In the genomic region with DNA sequence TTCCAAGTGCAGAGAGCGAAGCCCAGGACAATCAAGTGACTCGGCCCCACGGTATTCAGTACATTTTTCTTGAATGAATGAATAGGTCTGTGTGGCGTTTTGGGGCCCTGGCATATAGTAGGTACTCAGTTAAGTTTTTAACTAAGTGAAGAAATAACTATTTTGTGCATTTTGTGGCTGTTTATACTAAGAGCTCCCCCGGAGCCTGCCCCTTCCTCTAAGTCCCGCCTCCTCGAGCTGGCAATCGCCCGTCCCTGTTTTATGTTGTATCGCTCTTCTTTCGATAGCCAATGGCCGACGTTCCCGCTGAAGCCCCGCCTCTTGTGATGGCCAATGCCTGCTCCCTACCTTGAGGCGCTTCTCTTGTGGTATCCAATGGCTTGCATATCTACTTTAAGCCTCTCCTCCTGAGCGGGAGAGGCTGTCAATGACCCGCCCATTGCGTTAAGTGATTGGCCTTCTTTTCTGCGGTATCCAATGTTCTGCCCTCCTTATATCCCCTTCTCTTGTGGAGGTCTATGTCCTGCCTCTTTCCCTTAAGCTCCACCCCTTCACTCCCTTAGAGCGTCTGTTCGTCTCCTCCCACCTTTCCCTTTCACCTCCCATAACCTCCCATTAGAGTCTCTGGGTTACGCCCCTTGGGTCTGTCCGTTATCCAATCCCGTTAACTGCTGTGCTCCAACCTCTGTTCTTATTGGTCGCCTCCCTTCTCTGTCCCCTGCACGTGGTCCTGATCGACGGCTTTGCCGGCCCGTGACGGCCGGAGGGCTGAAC, we compare ENCODE assay signal across 1 cellular context.
TF ChIP-seq lines count a peak whose summit lies in the region.

No MANE protein-coding gene starts in this region.

TF ChIP-seq in HepG2, 621 proteins besides CTCF, POLR2A, EP300 and RAD21 (continued from another document and continues in another):
- TF ChIP-seq, protein P1, sequence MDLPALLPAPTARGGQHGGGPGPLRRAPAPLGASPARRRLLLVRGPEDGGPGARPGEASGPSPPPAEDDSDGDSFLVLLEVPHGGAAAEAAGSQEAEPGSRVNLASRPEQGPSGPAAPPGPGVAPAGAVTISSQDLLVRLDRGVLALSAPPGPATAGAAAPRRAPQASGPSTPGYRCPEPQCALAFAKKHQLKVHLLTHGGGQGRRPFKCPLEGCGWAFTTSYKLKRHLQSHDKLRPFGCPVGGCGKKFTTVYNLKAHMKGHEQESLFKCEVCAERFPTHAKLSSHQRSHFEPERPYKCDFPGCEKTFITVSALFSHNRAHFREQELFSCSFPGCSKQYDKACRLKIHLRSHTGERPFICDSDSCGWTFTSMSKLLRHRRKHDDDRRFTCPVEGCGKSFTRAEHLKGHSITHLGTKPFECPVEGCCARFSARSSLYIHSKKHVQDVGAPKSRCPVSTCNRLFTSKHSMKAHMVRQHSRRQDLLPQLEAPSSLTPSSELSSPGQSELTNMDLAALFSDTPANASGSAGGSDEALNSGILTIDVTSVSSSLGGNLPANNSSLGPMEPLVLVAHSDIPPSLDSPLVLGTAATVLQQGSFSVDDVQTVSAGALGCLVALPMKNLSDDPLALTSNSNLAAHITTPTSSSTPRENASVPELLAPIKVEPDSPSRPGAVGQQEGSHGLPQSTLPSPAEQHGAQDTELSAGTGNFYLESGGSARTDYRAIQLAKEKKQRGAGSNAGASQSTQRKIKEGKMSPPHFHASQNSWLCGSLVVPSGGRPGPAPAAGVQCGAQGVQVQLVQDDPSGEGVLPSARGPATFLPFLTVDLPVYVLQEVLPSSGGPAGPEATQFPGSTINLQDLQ (CRISPR knock-in tag; IDR thresholded peaks at IDR 0.05), result no peak
- TF ChIP-seq ASH2L (IDR thresholded peaks at IDR 0.05; ENCODE audit: insufficient read length, low read depth, low read length), result no peak
- TF ChIP-seq ZNF44 (CRISPR knock-in tag; IDR thresholded peaks at IDR 0.05), result no peak
- TF ChIP-seq RFX1 (IDR thresholded peaks at IDR 0.05), result no peak
- 0 out of 2 replicates have a peak, but pooled peaks have one; percentile 6 for TF ChIP-seq ELF3 (CRISPR knock-in tag; IDR thresholded peaks at IDR 0.05)
- TF ChIP-seq CREB1 (IDR thresholded peaks at IDR 0.05), result peak; percentile 89
- TF ChIP-seq CREB1 (CRISPR knock-in tag; IDR thresholded peaks at IDR 0.05), result peak; percentile 85
- no peak for TF ChIP-seq ZNF460 (CRISPR knock-in tag; IDR thresholded peaks at IDR 0.05; ENCODE audit: borderline replicate concordance)
- no peak; the same call in 1 of the 2 replicates for TF ChIP-seq HOXA3 (CRISPR knock-in tag; IDR thresholded peaks at IDR 0.05)
- TF ChIP-seq, protein P2, sequence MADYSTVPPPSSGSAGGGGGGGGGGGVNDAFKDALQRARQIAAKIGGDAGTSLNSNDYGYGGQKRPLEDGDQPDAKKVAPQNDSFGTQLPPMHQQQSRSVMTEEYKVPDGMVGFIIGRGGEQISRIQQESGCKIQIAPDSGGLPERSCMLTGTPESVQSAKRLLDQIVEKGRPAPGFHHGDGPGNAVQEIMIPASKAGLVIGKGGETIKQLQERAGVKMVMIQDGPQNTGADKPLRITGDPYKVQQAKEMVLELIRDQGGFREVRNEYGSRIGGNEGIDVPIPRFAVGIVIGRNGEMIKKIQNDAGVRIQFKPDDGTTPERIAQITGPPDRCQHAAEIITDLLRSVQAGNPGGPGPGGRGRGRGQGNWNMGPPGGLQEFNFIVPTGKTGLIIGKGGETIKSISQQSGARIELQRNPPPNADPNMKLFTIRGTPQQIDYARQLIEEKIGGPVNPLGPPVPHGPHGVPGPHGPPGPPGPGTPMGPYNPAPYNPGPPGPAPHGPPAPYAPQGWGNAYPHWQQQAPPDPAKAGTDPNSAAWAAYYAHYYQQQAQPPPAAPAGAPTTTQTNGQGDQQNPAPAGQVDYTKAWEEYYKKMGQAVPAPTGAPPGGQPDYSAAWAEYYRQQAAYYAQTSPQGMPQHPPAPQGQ (CRISPR knock-in tag; IDR thresholded peaks at IDR 0.05; ENCODE audit: borderline replicate concordance), result no peak
- no peak for TF ChIP-seq DR1 (CRISPR knock-in tag; IDR thresholded peaks at IDR 0.05)
- TF ChIP-seq, protein P3, sequence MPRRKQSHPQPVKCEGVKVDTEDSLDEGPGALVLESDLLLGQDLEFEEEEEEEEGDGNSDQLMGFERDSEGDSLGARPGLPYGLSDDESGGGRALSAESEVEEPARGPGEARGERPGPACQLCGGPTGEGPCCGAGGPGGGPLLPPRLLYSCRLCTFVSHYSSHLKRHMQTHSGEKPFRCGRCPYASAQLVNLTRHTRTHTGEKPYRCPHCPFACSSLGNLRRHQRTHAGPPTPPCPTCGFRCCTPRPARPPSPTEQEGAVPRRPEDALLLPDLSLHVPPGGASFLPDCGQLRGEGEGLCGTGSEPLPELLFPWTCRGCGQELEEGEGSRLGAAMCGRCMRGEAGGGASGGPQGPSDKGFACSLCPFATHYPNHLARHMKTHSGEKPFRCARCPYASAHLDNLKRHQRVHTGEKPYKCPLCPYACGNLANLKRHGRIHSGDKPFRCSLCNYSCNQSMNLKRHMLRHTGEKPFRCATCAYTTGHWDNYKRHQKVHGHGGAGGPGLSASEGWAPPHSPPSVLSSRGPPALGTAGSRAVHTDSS (CRISPR knock-in tag; conservative IDR thresholded peaks at IDR 0.05), result no peak
- TF ChIP-seq ZNF761 (CRISPR knock-in tag; conservative IDR thresholded peaks at IDR 0.05), result no peak
- TF ChIP-seq, protein P4, sequence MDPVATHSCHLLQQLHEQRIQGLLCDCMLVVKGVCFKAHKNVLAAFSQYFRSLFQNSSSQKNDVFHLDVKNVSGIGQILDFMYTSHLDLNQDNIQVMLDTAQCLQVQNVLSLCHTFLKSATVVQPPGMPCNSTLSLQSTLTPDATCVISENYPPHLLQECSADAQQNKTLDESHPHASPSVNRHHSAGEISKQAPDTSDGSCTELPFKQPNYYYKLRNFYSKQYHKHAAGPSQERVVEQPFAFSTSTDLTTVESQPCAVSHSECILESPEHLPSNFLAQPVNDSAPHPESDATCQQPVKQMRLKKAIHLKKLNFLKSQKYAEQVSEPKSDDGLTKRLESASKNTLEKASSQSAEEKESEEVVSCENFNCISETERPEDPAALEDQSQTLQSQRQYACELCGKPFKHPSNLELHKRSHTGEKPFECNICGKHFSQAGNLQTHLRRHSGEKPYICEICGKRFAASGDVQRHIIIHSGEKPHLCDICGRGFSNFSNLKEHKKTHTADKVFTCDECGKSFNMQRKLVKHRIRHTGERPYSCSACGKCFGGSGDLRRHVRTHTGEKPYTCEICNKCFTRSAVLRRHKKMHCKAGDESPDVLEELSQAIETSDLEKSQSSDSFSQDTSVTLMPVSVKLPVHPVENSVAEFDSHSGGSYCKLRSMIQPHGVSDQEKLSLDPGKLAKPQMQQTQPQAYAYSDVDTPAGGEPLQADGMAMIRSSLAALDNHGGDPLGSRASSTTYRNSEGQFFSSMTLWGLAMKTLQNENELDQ (CRISPR knock-in tag; IDR thresholded peaks at IDR 0.05; ENCODE audit: borderline replicate concordance), result no peak
- no peak for TF ChIP-seq NBN (conservative IDR thresholded peaks at IDR 0.05)
- no peak for TF ChIP-seq KAT2B (IDR thresholded peaks at IDR 0.05; ENCODE audit: borderline replicate concordance, low read depth, low read length)
- TF ChIP-seq, protein P5, sequence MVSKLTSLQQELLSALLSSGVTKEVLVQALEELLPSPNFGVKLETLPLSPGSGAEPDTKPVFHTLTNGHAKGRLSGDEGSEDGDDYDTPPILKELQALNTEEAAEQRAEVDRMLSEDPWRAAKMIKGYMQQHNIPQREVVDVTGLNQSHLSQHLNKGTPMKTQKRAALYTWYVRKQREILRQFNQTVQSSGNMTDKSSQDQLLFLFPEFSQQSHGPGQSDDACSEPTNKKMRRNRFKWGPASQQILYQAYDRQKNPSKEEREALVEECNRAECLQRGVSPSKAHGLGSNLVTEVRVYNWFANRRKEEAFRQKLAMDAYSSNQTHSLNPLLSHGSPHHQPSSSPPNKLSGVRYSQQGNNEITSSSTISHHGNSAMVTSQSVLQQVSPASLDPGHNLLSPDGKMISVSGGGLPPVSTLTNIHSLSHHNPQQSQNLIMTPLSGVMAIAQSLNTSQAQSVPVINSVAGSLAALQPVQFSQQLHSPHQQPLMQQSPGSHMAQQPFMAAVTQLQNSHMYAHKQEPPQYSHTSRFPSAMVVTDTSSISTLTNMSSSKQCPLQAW (CRISPR knock-in tag; IDR thresholded peaks at IDR 0.05), result peak; percentile 15; the same call in 1 of the 2 replicates
- TF ChIP-seq SOX13 (IDR thresholded peaks at IDR 0.05), result no peak
- TF ChIP-seq SOX13 (CRISPR knock-in tag; conservative IDR thresholded peaks at IDR 0.05 in 1 of 2, IDR thresholded peaks at IDR 0.05 in 1 of 2), result no peak
- TF ChIP-seq ZNF143 (CRISPR knock-in tag; IDR thresholded peaks at IDR 0.05), result 0 out of 2 replicates have a peak, but pooled peaks have one; percentile 38
- TF ChIP-seq CCDC6 (CRISPR knock-in tag; IDR thresholded peaks at IDR 0.05), result no peak
- no peak for TF ChIP-seq HNF4G (IDR thresholded peaks at IDR 0.05; ENCODE audit: borderline replicate concordance, low read depth, low read length)
- no peak for TF ChIP-seq HNF4G (CRISPR knock-in tag; IDR thresholded peaks at IDR 0.05; ENCODE audit: borderline replicate concordance, low read depth)
- peak; percentile 34; the same call in 1 of the 2 replicates for TF ChIP-seq ARNTL (CRISPR knock-in tag; IDR thresholded peaks at IDR 0.05)
- TF ChIP-seq, protein P6, sequence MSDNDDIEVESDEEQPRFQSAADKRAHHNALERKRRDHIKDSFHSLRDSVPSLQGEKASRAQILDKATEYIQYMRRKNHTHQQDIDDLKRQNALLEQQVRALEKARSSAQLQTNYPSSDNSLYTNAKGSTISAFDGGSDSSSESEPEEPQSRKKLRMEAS (IDR thresholded peaks at IDR 0.05), result peak; percentile 72; the same call in 1 of the 2 replicates
- TF ChIP-seq, protein P7, sequence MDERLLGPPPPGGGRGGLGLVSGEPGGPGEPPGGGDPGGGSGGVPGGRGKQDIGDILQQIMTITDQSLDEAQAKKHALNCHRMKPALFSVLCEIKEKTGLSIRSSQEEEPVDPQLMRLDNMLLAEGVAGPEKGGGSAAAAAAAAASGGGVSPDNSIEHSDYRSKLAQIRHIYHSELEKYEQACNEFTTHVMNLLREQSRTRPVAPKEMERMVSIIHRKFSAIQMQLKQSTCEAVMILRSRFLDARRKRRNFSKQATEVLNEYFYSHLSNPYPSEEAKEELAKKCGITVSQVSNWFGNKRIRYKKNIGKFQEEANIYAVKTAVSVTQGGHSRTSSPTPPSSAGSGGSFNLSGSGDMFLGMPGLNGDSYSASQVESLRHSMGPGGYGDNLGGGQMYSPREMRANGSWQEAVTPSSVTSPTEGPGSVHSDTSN (CRISPR knock-in tag; IDR thresholded peaks at IDR 0.05), result peak; percentile 97
- TF ChIP-seq, protein P8, sequence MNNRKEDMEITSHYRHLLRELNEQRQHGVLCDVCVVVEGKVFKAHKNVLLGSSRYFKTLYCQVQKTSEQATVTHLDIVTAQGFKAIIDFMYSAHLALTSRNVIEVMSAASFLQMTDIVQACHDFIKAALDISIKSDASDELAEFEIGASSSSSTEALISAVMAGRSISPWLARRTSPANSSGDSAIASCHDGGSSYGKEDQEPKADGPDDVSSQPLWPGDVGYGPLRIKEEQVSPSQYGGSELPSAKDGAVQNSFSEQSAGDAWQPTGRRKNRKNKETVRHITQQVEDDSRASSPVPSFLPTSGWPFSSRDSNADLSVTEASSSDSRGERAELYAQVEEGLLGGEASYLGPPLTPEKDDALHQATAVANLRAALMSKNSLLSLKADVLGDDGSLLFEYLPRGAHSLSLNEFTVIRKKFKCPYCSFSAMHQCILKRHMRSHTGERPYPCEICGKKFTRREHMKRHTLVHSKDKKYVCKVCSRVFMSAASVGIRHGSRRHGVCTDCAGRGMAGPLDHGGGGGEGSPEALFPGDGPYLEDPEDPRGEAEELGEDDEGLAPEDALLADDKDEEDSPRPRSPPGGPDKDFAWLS (CRISPR knock-in tag; IDR thresholded peaks at IDR 0.05; ENCODE audit: borderline replicate concordance), result no peak
- TF ChIP-seq ZNF510 (CRISPR knock-in tag; IDR thresholded peaks at IDR 0.05; ENCODE audit: low read depth), result no peak
- TF ChIP-seq POLR2AphosphoS5 (IDR thresholded peaks at IDR 0.05; ENCODE audit: low read depth, low read length), result peak; percentile 54; the same call in 1 of the 2 replicates
- no peak for TF ChIP-seq ZNF343 (CRISPR knock-in tag; IDR thresholded peaks at IDR 0.05)
- TF ChIP-seq ZNF703 (CRISPR knock-in tag; IDR thresholded peaks at IDR 0.05; ENCODE audit: borderline replicate concordance), result no peak
- no peak for TF ChIP-seq NFRKB (IDR thresholded peaks at IDR 0.05)
- TF ChIP-seq, protein P9, sequence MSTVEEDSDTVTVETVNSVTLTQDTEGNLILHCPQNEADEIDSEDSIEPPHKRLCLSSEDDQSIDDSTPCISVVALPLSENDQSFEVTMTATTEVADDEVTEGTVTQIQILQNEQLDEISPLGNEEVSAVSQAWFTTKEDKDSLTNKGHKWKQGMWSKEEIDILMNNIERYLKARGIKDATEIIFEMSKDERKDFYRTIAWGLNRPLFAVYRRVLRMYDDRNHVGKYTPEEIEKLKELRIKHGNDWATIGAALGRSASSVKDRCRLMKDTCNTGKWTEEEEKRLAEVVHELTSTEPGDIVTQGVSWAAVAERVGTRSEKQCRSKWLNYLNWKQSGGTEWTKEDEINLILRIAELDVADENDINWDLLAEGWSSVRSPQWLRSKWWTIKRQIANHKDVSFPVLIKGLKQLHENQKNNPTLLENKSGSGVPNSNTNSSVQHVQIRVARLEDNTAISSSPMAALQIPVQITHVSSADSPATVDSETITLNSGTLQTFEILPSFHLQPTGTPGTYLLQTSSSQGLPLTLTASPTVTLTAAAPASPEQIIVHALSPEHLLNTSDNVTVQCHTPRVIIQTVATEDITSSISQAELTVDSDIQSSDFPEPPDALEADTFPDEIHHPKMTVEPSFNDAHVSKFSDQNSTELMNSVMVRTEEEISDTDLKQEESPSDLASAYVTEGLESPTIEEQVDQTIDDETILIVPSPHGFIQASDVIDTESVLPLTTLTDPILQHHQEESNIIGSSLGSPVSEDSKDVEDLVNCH (CRISPR knock-in tag; IDR thresholded peaks at IDR 0.05), result no peak
- TF ChIP-seq KDM1A (CRISPR knock-in tag; IDR thresholded peaks at IDR 0.05), result no peak
- TF ChIP-seq ZNF556 (CRISPR knock-in tag; IDR thresholded peaks at IDR 0.05; ENCODE audit: borderline replicate concordance), result no peak
- TF ChIP-seq PHF5A (CRISPR knock-in tag; IDR thresholded peaks at IDR 0.05; ENCODE audit: low read depth, unreplicated experiment), result no peak
- 0 out of 2 replicates have a peak, but pooled peaks have one; percentile 38 for TF ChIP-seq ZNF788 (CRISPR knock-in tag; IDR thresholded peaks at IDR 0.05; ENCODE audit: borderline replicate concordance)
- TF ChIP-seq BHLHE40 (IDR thresholded peaks at IDR 0.05; ENCODE audit: low read length), result peak; percentile 81
- TF ChIP-seq MAFK (conservative IDR thresholded peaks at IDR 0.05 in 1 of 2, IDR thresholded peaks at IDR 0.05 in 1 of 2; ENCODE audit: low read length in 2 of 2), result no peak
- TF ChIP-seq, protein P10, sequence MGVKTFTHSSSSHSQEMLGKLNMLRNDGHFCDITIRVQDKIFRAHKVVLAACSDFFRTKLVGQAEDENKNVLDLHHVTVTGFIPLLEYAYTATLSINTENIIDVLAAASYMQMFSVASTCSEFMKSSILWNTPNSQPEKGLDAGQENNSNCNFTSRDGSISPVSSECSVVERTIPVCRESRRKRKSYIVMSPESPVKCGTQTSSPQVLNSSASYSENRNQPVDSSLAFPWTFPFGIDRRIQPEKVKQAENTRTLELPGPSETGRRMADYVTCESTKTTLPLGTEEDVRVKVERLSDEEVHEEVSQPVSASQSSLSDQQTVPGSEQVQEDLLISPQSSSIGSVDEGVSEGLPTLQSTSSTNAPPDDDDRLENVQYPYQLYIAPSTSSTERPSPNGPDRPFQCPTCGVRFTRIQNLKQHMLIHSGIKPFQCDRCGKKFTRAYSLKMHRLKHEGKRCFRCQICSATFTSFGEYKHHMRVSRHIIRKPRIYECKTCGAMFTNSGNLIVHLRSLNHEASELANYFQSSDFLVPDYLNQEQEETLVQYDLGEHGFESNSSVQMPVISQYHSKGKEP (CRISPR knock-in tag; IDR thresholded peaks at IDR 0.05), result no peak
- peak; percentile 36; the same call in 1 of the 3 replicates for TF ChIP-seq MXI1 (IDR thresholded peaks at IDR 0.05; ENCODE audit: borderline replicate concordance, low read depth, low read length)
- TF ChIP-seq RFXANK (CRISPR knock-in tag; IDR thresholded peaks at IDR 0.05), result no peak
- TF ChIP-seq CENPX (CRISPR knock-in tag; IDR thresholded peaks at IDR 0.05), result no peak
